ENCODE assay signal across 28 cellular contexts in the genomic region with DNA sequence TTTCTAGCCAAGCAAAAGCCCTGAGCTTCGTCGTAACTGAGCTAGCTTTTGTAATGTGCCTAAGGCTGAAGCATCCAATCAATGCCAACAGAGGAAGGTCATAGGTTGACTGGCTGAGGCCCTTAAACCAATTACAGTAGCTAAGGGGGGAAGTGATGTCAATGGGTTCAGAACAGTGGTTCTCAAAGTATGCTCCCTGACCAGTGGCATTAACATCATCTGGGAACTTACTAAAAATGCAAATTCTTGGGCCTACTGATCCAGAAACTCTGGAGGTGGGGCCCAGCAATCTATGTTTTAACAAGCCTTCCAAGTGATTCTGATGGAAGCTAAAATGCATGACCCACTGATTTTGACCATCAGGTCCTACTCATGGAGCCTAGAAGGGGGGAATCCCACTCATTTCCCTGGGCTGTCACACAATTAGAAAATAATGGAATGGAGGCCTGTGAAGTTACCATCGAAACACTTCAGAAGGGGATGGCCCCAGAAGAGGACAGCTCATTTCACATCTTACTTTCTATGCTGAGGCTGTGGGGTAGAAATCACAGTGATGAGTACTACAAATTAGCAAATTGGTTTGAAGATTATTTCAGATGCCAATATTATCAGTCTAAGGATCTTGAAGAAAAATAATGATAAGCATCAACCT. TPM values are rescaled to one million over a fixed set of nuclear protein-coding genes. Genes with fewer than 3 reads are reported as not detected.
DNase-seq lines count a peak whose midpoint lies in the region; ATAC-seq and TF ChIP-seq lines count a peak whose summit lies in the region.
"Had no signal": no experiment of that assay in that cellular context is flagged by ENCODE, and none has a peak within 500 bp of the region (broad histone marks: within the 10 kb centered on the region; RNA-seq: fewer than 3 reads in every experiment).

No MANE protein-coding gene starts in this region.

- no peaks in the 10 kb centered on the region for H3K9me3 ChIP-seq in Caco-2

- no peak overlapping the region for H3K4me3 Mint-ChIP-seq in Caco-2 (ENCODE audit: unreplicated experiment)
- H3K4me3 Mint-ChIP-seq: activated CD4-positive, alpha-beta T cell treated with anti-CD3 and anti-CD28 coated beads, Interleukin-2, amount 10 ng/mL, durations not matched to agents 7 days and 5 days; activated naive CD8-positive, alpha-beta T cell; activated T-helper 1 cell treated with anti-CD3 and anti-CD28 coated beads, Interleukin-12 subunit alpha, Interleukin-12 subunit beta, Interleukin-2, Interleukin-4 antibody, amounts not matched to agents 30 ng/mL and 10 ng/mL and 1 ng/mL, durations not matched to agents 14 hours and 24 hours and 36 hours; CD14-positive monocyte; effector memory CD8-positive, alpha-beta T cell; immature natural killer cell; type B pancreatic cell had no signal

- peaks cover 15% of the 10 kb centered on the region for H3K4me1 Mint-ChIP-seq in Caco-2 (ENCODE audit: low read depth, unreplicated experiment)

- H3K9me3 Mint-ChIP-seq in Caco-2 (ENCODE audit: unreplicated experiment) = no peaks in the 10 kb centered on the region
- H3K9me3 Mint-ChIP-seq: activated CD4-positive, alpha-beta T cell treated with anti-CD3 and anti-CD28 coated beads, Interleukin-2, amount 10 ng/mL, durations not matched to agents 7 days and 5 days; effector memory CD8-positive, alpha-beta T cell; immature natural killer cell had no signal

- DNase-seq in Caco-2 (no peak), RKO (ENCODE audit: low spot score) (no peak), NCI-H1417 (lab: John Stamatoyannopoulos, UW) (no peak)
- DNase-seq: activated CD4-positive, alpha-beta T cell treated with anti-CD3 and anti-CD28 coated beads, Interleukin-2, amount 10 ng/mL, durations not matched to agents 7 days and 5 days; aorta; effector memory CD8-positive, alpha-beta T cell; foreskin melanocyte; H7; immature natural killer cell; IMR-90; NCI-H1105 treated with DMSO at 0.1 percent for 48 hours; NCI-H2081 treated with DMSO at 0.1 percent for 48 hours; NCI-H446; stimulated activated CD8-positive, alpha-beta memory T cell treated with anti-CD3 and anti-CD28 coated beads, Interleukin-4, amount 100 ng/mL, for 48 hours; WERI-Rb-1 had no signal

- no peaks in the 10 kb centered on the region for H3K27me3 ChIP-seq in Caco-2 (replicated peaks; ENCODE audit: control insufficient read depth, insufficient read depth, low read length)

- BruUV-seq in Caco-2 (replicated peaks; lab: Mats Ljungman, UMichigan) = no TSS peak

- H3K36me3 Mint-ChIP-seq in Caco-2 (ENCODE audit: insufficient read depth, unreplicated experiment) = peaks cover 7% of the 10 kb centered on the region
- H3K36me3 Mint-ChIP-seq: CD14-positive monocyte, immature natural killer cell, type B pancreatic cell had no signal

- POLR2A ChIA-PET in Caco-2 (lab: Charles Lee) = no interaction called here

- H3K27ac Mint-ChIP-seq in Caco-2 (ENCODE audit: unreplicated experiment) = no peak overlapping the region
- H3K27ac Mint-ChIP-seq: activated CD4-positive, alpha-beta T cell treated with anti-CD3 and anti-CD28 coated beads, Interleukin-2, amount 10 ng/mL, durations not matched to agents 7 days and 5 days; activated naive CD8-positive, alpha-beta T cell; activated T-helper 1 cell treated with anti-CD3 and anti-CD28 coated beads, Interleukin-12 subunit alpha, Interleukin-12 subunit beta, Interleukin-2, Interleukin-4 antibody, amounts not matched to agents 30 ng/mL and 10 ng/mL and 1 ng/mL, durations not matched to agents 14 hours and 24 hours and 36 hours; CD14-positive monocyte; effector memory CD8-positive, alpha-beta T cell; immature natural killer cell; type B pancreatic cell had no signal

- no peaks in the 10 kb centered on the region for H3K27me3 Mint-ChIP-seq in Caco-2 (ENCODE audit: insufficient read depth, unreplicated experiment)

- peak; percentile 46 for ATAC-seq in GM18870 (IDR thresholded peaks at IDR 0.05; ENCODE audit: unreplicated experiment)
- ATAC-seq in HG02610 (IDR thresholded peaks at IDR 0.05; ENCODE audit: unreplicated experiment) = peak; percentile 61
- ATAC-seq in HG03280 (IDR thresholded peaks at IDR 0.05; ENCODE audit: unreplicated experiment) = peak; percentile 41
- no peak for ATAC-seq in GM21447 (IDR thresholded peaks at IDR 0.05; ENCODE audit: unreplicated experiment)
- ATAC-seq: effector memory CD8-positive, alpha-beta T cell; left lobe of liver; Right ventricle myocardium inferior had no signal

- peaks cover 9% of the 10 kb centered on the region for H3K4me1 ChIP-seq in Caco-2

- CTCF ChIA-PET in Caco-2 (lab: Charles Lee) = no interaction called here

- intact Hi-C loops in Caco-2 (cut with micrococcal nuclease; ENCODE audit: unreplicated experiment) = no loop called here

- no peak for TF ChIP-seq CTCF in Caco-2 (IDR thresholded peaks at IDR 0.05; ENCODE audit: insufficient read depth in 1 of 2, low read depth in 1 of 2, low read length in 1 of 2, severe bottlenecking in 1 of 2, unreplicated experiment in 1 of 2)

- no peaks in the 10 kb centered on the region for H3K36me3 ChIP-seq in Caco-2 (ENCODE audit: control insufficient read depth, insufficient read depth, low read length)
- H3K36me3 ChIP-seq: cardiac muscle cell, WERI-Rb-1 had no signal

- no peak overlapping the region for H3K4me3 ChIP-seq in Caco-2 (ENCODE audit: low read depth, low read length)
- H3K4me3 ChIP-seq: cardiac muscle cell, coronary artery, hepatocyte had no signal

RNA-seq across cellular contexts. Expression of a gene that starts 4.7 kb away (rescaled TPM):
- 35.7 and 42.3 TPM in 2 replicates for total RNA-seq in Caco-2 (2022)
